ENCODE assay signal across 3 cellular contexts in the genomic region with DNA sequence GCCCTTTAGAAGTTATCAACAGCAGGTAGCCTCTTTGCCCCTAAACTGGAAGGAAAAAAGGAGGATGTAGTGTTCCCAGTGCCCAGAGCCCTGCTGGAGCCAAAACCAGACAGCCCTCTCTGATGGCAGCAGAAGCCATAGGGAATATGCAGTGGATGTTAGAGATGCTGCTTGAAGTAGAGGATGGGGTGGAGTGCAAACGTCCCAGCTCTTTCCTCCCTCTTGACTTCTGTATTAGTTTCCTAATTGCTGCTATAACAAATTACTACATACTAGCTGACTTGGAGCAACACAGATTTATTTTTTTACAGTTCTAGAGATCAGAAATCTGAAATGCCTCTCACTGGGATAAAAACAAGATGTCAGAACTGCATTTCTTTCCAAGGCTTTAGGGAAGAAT.
A peak's percentile ranks its signal among the peaks of the same experiment; 100 is the strongest.
TF ChIP-seq lines count a peak whose summit lies in the region.

No MANE protein-coding gene starts in this region.

TF ChIP-seq in HepG2, 621 proteins besides CTCF, POLR2A, EP300 and RAD21:
- TF ChIP-seq ZNF12 (CRISPR knock-in tag; IDR thresholded peaks at IDR 0.05) = peak; percentile 91
- no peak for TF ChIP-seq HNRNPL (IDR thresholded peaks at IDR 0.05; ENCODE audit: low read depth, low read length)
TF ChIP-seq in HepG2: peak in this region for 1.

TF ChIP-seq in GM23338, 12 proteins besides CTCF, POLR2A, EP300 and RAD21 (continues in another document):
- no peak for TF ChIP-seq NANOG (IDR thresholded peaks at IDR 0.05; ENCODE audit: borderline replicate concordance)
- TF ChIP-seq, protein P1, sequence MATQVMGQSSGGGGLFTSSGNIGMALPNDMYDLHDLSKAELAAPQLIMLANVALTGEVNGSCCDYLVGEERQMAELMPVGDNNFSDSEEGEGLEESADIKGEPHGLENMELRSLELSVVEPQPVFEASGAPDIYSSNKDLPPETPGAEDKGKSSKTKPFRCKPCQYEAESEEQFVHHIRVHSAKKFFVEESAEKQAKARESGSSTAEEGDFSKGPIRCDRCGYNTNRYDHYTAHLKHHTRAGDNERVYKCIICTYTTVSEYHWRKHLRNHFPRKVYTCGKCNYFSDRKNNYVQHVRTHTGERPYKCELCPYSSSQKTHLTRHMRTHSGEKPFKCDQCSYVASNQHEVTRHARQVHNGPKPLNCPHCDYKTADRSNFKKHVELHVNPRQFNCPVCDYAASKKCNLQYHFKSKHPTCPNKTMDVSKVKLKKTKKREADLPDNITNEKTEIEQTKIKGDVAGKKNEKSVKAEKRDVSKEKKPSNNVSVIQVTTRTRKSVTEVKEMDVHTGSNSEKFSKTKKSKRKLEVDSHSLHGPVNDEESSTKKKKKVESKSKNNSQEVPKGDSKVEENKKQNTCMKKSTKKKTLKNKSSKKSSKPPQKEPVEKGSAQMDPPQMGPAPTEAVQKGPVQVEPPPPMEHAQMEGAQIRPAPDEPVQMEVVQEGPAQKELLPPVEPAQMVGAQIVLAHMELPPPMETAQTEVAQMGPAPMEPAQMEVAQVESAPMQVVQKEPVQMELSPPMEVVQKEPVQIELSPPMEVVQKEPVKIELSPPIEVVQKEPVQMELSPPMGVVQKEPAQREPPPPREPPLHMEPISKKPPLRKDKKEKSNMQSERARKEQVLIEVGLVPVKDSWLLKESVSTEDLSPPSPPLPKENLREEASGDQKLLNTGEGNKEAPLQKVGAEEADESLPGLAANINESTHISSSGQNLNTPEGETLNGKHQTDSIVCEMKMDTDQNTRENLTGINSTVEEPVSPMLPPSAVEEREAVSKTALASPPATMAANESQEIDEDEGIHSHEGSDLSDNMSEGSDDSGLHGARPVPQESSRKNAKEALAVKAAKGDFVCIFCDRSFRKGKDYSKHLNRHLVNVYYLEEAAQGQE (IDR thresholded peaks at IDR 0.05; ENCODE audit: unreplicated experiment) = no peak
- TF ChIP-seq ZNF331 (CRISPR knock-in tag; IDR thresholded peaks at IDR 0.05; ENCODE audit: low read depth) = no peak
- no peak for TF ChIP-seq ZNF114 (CRISPR knock-in tag; IDR thresholded peaks at IDR 0.05)
- TF ChIP-seq EZH2 (IDR thresholded peaks at IDR 0.05; ENCODE audit: low read depth, unreplicated experiment) = no peak
- TF ChIP-seq, protein P2, sequence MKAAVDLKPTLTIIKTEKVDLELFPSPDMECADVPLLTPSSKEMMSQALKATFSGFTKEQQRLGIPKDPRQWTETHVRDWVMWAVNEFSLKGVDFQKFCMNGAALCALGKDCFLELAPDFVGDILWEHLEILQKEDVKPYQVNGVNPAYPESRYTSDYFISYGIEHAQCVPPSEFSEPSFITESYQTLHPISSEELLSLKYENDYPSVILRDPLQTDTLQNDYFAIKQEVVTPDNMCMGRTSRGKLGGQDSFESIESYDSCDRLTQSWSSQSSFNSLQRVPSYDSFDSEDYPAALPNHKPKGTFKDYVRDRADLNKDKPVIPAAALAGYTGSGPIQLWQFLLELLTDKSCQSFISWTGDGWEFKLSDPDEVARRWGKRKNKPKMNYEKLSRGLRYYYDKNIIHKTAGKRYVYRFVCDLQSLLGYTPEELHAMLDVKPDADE (IDR thresholded peaks at IDR 0.05) = no peak
- TF ChIP-seq POLR2AphosphoS5 (IDR thresholded peaks at IDR 0.05; ENCODE audit: low read depth) = no peak
- TF ChIP-seq JUNB (IDR thresholded peaks at IDR 0.05; ENCODE audit: unreplicated experiment) = no peak
- TF ChIP-seq, protein P3, sequence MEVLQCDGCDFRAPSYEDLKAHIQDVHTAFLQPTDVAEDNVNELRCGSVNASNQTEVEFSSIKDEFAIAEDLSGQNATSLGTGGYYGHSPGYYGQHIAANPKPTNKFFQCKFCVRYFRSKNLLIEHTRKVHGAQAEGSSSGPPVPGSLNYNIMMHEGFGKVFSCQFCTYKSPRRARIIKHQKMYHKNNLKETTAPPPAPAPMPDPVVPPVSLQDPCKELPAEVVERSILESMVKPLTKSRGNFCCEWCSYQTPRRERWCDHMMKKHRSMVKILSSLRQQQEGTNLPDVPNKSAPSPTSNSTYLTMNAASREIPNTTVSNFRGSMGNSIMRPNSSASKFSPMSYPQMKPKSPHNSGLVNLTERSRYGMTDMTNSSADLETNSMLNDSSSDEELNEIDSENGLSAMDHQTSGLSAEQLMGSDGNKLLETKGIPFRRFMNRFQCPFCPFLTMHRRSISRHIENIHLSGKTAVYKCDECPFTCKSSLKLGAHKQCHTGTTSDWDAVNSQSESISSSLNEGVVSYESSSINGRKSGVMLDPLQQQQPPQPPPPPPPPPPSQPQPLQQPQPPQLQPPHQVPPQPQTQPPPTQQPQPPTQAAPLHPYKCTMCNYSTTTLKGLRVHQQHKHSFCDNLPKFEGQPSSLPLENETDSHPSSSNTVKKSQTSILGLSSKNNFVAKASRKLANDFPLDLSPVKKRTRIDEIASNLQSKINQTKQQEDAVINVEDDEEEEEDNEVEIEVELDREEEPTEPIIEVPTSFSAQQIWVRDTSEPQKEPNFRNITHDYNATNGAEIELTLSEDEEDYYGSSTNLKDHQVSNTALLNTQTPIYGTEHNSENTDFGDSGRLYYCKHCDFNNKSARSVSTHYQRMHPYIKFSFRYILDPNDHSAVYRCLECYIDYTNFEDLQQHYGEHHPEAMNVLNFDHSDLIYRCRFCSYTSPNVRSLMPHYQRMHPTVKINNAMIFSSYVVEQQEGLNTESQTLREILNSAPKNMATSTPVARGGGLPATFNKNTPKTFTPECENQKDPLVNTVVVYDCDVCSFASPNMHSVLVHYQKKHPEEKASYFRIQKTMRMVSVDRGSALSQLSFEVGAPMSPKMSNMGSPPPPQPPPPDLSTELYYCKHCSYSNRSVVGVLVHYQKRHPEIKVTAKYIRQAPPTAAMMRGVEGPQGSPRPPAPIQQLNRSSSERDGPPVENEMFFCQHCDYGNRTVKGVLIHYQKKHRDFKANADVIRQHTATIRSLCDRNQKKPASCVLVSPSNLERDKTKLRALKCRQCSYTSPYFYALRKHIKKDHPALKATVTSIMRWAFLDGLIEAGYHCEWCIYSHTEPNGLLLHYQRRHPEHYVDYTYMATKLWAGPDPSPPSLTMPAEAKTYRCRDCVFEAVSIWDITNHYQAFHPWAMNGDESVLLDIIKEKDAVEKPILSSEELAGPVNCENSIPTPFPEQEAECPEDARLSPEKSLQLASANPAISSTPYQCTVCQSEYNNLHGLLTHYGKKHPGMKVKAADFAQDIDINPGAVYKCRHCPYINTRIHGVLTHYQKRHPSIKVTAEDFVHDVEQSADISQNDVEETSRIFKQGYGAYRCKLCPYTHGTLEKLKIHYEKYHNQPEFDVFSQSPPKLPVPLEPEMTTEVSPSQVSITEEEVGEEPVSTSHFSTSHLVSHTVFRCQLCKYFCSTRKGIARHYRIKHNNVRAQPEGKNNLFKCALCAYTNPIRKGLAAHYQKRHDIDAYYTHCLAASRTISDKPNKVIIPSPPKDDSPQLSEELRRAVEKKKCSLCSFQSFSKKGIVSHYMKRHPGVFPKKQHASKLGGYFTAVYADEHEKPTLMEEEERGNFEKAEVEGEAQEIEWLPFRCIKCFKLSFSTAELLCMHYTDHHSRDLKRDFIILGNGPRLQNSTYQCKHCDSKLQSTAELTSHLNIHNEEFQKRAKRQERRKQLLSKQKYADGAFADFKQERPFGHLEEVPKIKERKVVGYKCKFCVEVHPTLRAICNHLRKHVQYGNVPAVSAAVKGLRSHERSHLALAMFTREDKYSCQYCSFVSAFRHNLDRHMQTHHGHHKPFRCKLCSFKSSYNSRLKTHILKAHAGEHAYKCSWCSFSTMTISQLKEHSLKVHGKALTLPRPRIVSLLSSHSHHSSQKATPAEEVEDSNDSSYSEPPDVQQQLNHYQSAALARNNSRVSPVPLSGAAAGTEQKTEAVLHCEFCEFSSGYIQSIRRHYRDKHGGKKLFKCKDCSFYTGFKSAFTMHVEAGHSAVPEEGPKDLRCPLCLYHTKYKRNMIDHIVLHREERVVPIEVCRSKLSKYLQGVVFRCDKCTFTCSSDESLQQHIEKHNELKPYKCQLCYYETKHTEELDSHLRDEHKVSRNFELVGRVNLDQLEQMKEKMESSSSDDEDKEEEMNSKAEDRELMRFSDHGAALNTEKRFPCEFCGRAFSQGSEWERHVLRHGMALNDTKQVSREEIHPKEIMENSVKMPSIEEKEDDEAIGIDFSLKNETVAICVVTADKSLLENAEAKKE (CRISPR knock-in tag; IDR thresholded peaks at IDR 0.05) = no peak

TF ChIP-seq in H1, 55 proteins besides CTCF, POLR2A, EP300 and RAD21:
- TF ChIP-seq GABPA (IDR thresholded peaks at IDR 0.05; ENCODE audit: borderline replicate concordance, insufficient read depth, low read length) (no peak), BCL11A (IDR thresholded peaks at IDR 0.05; ENCODE audit: low read depth in 2 of 2, low read length in 2 of 2) (no peak), ASH2L (IDR thresholded peaks at IDR 0.05; ENCODE audit: low read length) (no peak), SP1 (IDR thresholded peaks at IDR 0.05; ENCODE audit: low read depth, low read length) (no peak), POLR2AphosphoS5 (IDR thresholded peaks at IDR 0.05; ENCODE audit: low read depth, low read length) (no peak), SP4 (IDR thresholded peaks at IDR 0.05; ENCODE audit: low read length) (no peak), KDM1A (IDR thresholded peaks at IDR 0.05; ENCODE audit: borderline replicate concordance, low read length) (no peak), SIN3A (conservative IDR thresholded peaks at IDR 0.05 in 1 of 2, IDR thresholded peaks at IDR 0.05 in 1 of 2; ENCODE audit: low read depth in 1 of 2, low read length in 2 of 2) (no peak), TCF12 (IDR thresholded peaks at IDR 0.05; ENCODE audit: low read depth, low read length) (no peak), HDAC6 (IDR thresholded peaks at IDR 0.05; ENCODE audit: low read depth, low read length) (no peak), CBX5 (IDR thresholded peaks at IDR 0.05; ENCODE audit: low read depth, low read length) (no peak), SIX5 (IDR thresholded peaks at IDR 0.05; ENCODE audit: low read depth, low read length) (no peak), CREB1 (IDR thresholded peaks at IDR 0.05) (no peak), BRCA1 (IDR thresholded peaks at IDR 0.05; ENCODE audit: low read depth, low read length) (no peak), CHD2 (IDR thresholded peaks at IDR 0.05; ENCODE audit: low read length) (no peak)
- TF ChIP-seq, protein P4, sequence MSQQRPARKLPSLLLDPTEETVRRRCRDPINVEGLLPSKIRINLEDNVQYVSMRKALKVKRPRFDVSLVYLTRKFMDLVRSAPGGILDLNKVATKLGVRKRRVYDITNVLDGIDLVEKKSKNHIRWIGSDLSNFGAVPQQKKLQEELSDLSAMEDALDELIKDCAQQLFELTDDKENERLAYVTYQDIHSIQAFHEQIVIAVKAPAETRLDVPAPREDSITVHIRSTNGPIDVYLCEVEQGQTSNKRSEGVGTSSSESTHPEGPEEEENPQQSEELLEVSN (IDR thresholded peaks at IDR 0.05) = no peak
- TF ChIP-seq, protein P5, sequence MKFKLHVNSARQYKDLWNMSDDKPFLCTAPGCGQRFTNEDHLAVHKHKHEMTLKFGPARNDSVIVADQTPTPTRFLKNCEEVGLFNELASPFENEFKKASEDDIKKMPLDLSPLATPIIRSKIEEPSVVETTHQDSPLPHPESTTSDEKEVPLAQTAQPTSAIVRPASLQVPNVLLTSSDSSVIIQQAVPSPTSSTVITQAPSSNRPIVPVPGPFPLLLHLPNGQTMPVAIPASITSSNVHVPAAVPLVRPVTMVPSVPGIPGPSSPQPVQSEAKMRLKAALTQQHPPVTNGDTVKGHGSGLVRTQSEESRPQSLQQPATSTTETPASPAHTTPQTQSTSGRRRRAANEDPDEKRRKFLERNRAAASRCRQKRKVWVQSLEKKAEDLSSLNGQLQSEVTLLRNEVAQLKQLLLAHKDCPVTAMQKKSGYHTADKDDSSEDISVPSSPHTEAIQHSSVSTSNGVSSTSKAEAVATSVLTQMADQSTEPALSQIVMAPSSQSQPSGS (IDR thresholded peaks at IDR 0.05; ENCODE audit: low read length) = no peak
- TF ChIP-seq, protein P6, sequence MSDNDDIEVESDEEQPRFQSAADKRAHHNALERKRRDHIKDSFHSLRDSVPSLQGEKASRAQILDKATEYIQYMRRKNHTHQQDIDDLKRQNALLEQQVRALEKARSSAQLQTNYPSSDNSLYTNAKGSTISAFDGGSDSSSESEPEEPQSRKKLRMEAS (IDR thresholded peaks at IDR 0.05) = no peak
- TF ChIP-seq, protein P7, sequence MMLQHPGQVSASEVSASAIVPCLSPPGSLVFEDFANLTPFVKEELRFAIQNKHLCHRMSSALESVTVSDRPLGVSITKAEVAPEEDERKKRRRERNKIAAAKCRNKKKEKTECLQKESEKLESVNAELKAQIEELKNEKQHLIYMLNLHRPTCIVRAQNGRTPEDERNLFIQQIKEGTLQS (IDR thresholded peaks at IDR 0.05; ENCODE audit: insufficient read depth, low read depth, low read length) = no peak
